Comparison of ENCODE assay signal across 25 cellular contexts in genomic region chr22:34390400-34390799, GRCh38.
"Had no signal": no experiment of that assay in that cellular context is flagged by ENCODE, and none has a peak within 500 bp of the region (broad histone marks: within the 10 kb centered on the region; RNA-seq: fewer than 3 reads in every experiment).

No MANE protein-coding gene starts in this region.

- H3K36me3 Mint-ChIP-seq: memory B cell; mesothelial cell of epicardium; stimulated activated effector memory CD8-positive, alpha-beta T cell treated with anti-CD3 and anti-CD28 coated beads, Interleukin-12 subunit alpha, Interleukin-12 subunit beta, amount 100 ng/mL, for 72 hours had no signal

- H3K27ac ChIP-seq: colonic mucosa, esophagus muscularis mucosa, foreskin keratinocyte, prostate gland, sigmoid colon, stomach, thyroid gland, vagina had no signal

- H3K27me3 Mint-ChIP-seq: dendritic cell treated with granulocyte-macrophage colony-stimulating factor and Interleukin-4, amounts not matched to agents 40 ng/mL and 50 ng/mL, for 4 days; memory B cell; naive B cell had no signal

- ATAC-seq: foreskin keratinocyte; left lobe of liver; mucosa of descending colon; right cardiac atrium; stimulated activated effector memory CD8-positive, alpha-beta T cell treated with anti-CD3 and anti-CD28 coated beads, Interleukin-12 subunit alpha, Interleukin-12 subunit beta, amount 100 ng/mL, for 72 hours had no signal

- H3K4me3 Mint-ChIP-seq: dendritic cell treated with granulocyte-macrophage colony-stimulating factor and Interleukin-4, amounts not matched to agents 40 ng/mL and 50 ng/mL, for 4 days; memory B cell; mesothelial cell of epicardium; naive B cell; nephron; stimulated activated effector memory CD8-positive, alpha-beta T cell treated with anti-CD3 and anti-CD28 coated beads, Interleukin-12 subunit alpha, Interleukin-12 subunit beta, amount 100 ng/mL, for 72 hours had no signal

- H3K27ac Mint-ChIP-seq: dendritic cell treated with granulocyte-macrophage colony-stimulating factor and Interleukin-4, amounts not matched to agents 40 ng/mL and 50 ng/mL, for 4 days; memory B cell; mesothelial cell of epicardium; nephron; stimulated activated effector memory CD8-positive, alpha-beta T cell treated with anti-CD3 and anti-CD28 coated beads, Interleukin-12 subunit alpha, Interleukin-12 subunit beta, amount 100 ng/mL, for 72 hours had no signal

- DNase-seq: colonic mucosa; effector CD8-positive, alpha-beta T cell; foreskin keratinocyte; kidney; mucosa of descending colon; naive B cell; nucleus accumbens; right cardiac atrium; sigmoid colon; stimulated activated CD4-positive, alpha-beta T cell treated with anti-CD3 and anti-CD28 coated beads, Interleukin-2, amount 100 ng/mL, for 24 hours; stimulated activated CD4-positive, alpha-beta T cell treated with anti-CD3 and anti-CD28 coated beads, Interleukin-4, amount 100 ng/mL, for 24 hours; stimulated activated naive CD4-positive, alpha-beta T cell treated with Interleukin-2 at 50 U/mL for 16 hours; stomach; thyroid gland; trophoblast cell had no signal

- H3K27me3 ChIP-seq: colonic mucosa, esophagus muscularis mucosa, foreskin keratinocyte, sigmoid colon, stomach, thyroid gland, vagina had no signal

- H3K9me3 ChIP-seq: colonic mucosa, mucosa of descending colon, prostate gland, sigmoid colon, thyroid gland, vagina had no signal

- H3K4me3 ChIP-seq: colonic mucosa, esophagus muscularis mucosa, lung, mucosa of descending colon, prostate gland, sigmoid colon, stomach, thyroid gland, vagina had no signal

- H3K4me1 Mint-ChIP-seq: memory B cell; mesothelial cell of epicardium; naive B cell; nephron; stimulated activated effector memory CD8-positive, alpha-beta T cell treated with anti-CD3 and anti-CD28 coated beads, Interleukin-12 subunit alpha, Interleukin-12 subunit beta, amount 100 ng/mL, for 72 hours had no signal

- H3K4me1 ChIP-seq: colonic mucosa, esophagus muscularis mucosa, foreskin keratinocyte, prostate gland, sigmoid colon, stomach, thyroid gland, vagina had no signal

- H3K36me3 ChIP-seq: colonic mucosa, esophagus muscularis mucosa, prostate gland, sigmoid colon, stomach, thyroid gland, vagina had no signal
